ENCODE assay signal across 14 cellular contexts in the genomic region with DNA sequence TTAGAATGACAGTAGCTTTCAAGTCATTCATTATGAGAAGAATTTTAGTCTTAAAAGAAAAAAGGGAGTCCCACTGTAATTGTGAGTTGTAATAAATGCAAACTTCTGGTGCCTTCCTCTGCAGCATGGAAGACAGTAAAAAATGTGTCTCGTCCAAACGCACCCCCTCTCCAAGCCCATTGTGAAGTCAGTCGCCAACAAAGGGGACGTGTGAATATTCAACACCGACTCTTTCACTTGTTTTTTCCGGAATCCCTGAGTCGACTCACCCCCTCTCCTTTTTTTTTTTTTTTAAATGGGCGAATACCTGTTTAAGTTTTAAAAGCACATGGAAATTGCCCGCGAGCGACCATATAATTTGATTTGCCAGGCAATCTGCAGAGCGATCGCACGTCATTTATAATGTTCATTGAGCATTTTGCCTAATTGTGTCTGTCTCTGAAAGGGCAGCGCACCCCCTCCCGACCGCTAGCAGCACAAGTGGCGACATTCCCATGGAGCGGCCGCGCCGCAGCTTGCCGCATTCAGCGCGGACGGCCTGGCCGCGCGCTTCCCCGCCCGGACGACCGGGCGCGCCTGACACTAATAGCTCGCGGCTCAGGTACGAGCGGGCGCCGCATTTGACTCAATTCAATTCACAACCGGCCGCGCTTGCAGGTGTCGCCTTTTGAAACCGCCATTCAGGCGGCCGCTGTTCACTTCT. TPM values are rescaled to one million over a fixed set of nuclear protein-coding genes. Genes with fewer than 3 reads are reported as not detected.
DNase-seq lines count a peak whose midpoint lies in the region; ATAC-seq and TF ChIP-seq lines count a peak whose summit lies in the region.
"Had no signal": no experiment of that assay in that cellular context is flagged by ENCODE, and none has a peak within 500 bp of the region (broad histone marks: within the 10 kb centered on the region; RNA-seq: fewer than 3 reads in every experiment).

No MANE protein-coding gene starts in this region.

- 1% methylated on average over 28 to 48 of the region's 48 CpGs for WGBS in endodermal cell (ENCODE audit: insufficient coverage in 1 of 2, insufficient read length in 1 of 2), 2 experiments
- WGBS in esophagus squamous epithelium, 2 donors: 2 to 9% methylated on average over 14 to 16 of the region's 48 CpGs

- no peak overlapping the region for H2AFZ ChIP-seq in osteoblast (ENCODE audit: low read length)

- H3K27ac Mint-ChIP-seq in endodermal cell: no peak overlapping the region

- intact Hi-C loops in esophagus squamous epithelium (cut with DNase I): no loop called here

- peaks cover 97% of the 10 kb centered on the region for H3K27me3 Mint-ChIP-seq in endodermal cell (ENCODE audit: insufficient read depth)

- peaks cover 5% of the 10 kb centered on the region for H3K4me1 Mint-ChIP-seq in endodermal cell

- ATAC-seq in GM21737 (IDR thresholded peaks at IDR 0.05; ENCODE audit: unreplicated experiment): no peak

- no peak for TF ChIP-seq POLR2A in esophagus squamous epithelium (IDR thresholded peaks at IDR 0.05)

- no peaks in the 10 kb centered on the region for H4K20me1 ChIP-seq in osteoblast (ENCODE audit: insufficient read depth, low read length)

- DNase-seq in endodermal cell (peak; percentile 86), osteoblast (ENCODE audit: insufficient read length, low spot score, missing footprints) (peak; percentile 38), cerebellar nuclear complex (lab: John Stamatoyannopoulos, UW) (no peak), esophagus squamous epithelium (lab: John Stamatoyannopoulos, UW) (no peak)
- DNase-seq: adrenal gland, NCI-H446 treated with DMSO at 0.1 percent for 48 hours, RPMI8226, sigmoid colon, testis had no signal

- H3K4me1 ChIP-seq in ES-I3 (ENCODE audit: insufficient read depth, low read length) (no peaks in the 10 kb centered on the region; the same call in 1 of the 2 replicates), HUES6 (ENCODE audit: control insufficient read depth, insufficient read depth, low read length) (0 out of 2 replicates have a peak, but pooled peaks cover 11% of the 10 kb centered on the region), endodermal cell (ENCODE audit: control insufficient read depth, insufficient read depth, low read length) (no peaks in the 10 kb centered on the region), osteoblast (ENCODE audit: insufficient read depth, low read length) (no peaks in the 10 kb centered on the region), esophagus squamous epithelium (peaks cover 0 to 19% (median 8%) of the 10 kb centered on the region in 3 donors)
- H3K4me1 ChIP-seq: testis had no signal

- TF ChIP-seq CTCF in endodermal cell (conservative IDR thresholded peaks at IDR 0.05): no peak
- no peak for TF ChIP-seq CTCF in osteoblast (IDR thresholded peaks at IDR 0.05; ENCODE audit: extremely low read depth, low read depth, low read length)
- no peak for TF ChIP-seq CTCF in esophagus squamous epithelium (IDR thresholded peaks at IDR 0.05)

- H3K36me3 ChIP-seq in ES-I3 (ENCODE audit: insufficient read depth, low read length) (no peaks in the 10 kb centered on the region), HUES6 (ENCODE audit: control insufficient read depth, insufficient read depth, low read length) (no peaks in the 10 kb centered on the region), endodermal cell (ENCODE audit: control insufficient read depth, insufficient read depth, low read length) (no peaks in the 10 kb centered on the region), osteoblast (ENCODE audit: insufficient read depth, low read length) (no peaks in the 10 kb centered on the region), esophagus squamous epithelium (no peaks in the 10 kb centered on the region)
- H3K36me3 ChIP-seq: adrenal gland, sigmoid colon had no signal

- H3K9me3 Mint-ChIP-seq in endodermal cell: no peaks in the 10 kb centered on the region

- H3K9me3 ChIP-seq in ES-I3 (ENCODE audit: control insufficient read depth, insufficient read depth, low read length) (no peaks in the 10 kb centered on the region), HUES6 (ENCODE audit: control insufficient read depth, insufficient read depth, low read depth, low read length) (no peaks in the 10 kb centered on the region), endodermal cell (ENCODE audit: control insufficient read depth, low read length) (no peaks in the 10 kb centered on the region), osteoblast (ENCODE audit: low read depth, low read length) (no peaks in the 10 kb centered on the region), esophagus squamous epithelium (no peaks in the 10 kb centered on the region)
- H3K9me3 ChIP-seq: adrenal gland, sigmoid colon, testis had no signal

- H3K27me3 ChIP-seq in HUES6 (ENCODE audit: control insufficient read depth, insufficient read depth, low read length): peaks cover 99% of the 10 kb centered on the region
- peaks cover 100% of the 10 kb centered on the region for H3K27me3 ChIP-seq in endodermal cell (ENCODE audit: control insufficient read depth, insufficient read depth, low read length, poor library complexity, severe bottlenecking)
- H3K27me3 ChIP-seq in osteoblast (ENCODE audit: insufficient read depth, low read length): peaks cover 46% of the 10 kb centered on the region
- peaks cover 11 to 100% (median 20%) of the 10 kb centered on the region in 4 donors for H3K27me3 ChIP-seq in esophagus squamous epithelium
- H3K27me3 ChIP-seq: testis had no signal

- no peaks in the 10 kb centered on the region for H3K36me3 Mint-ChIP-seq in endodermal cell (ENCODE audit: low read depth)

- H3K79me2 ChIP-seq in osteoblast (ENCODE audit: insufficient read depth, low read length): no peaks in the 10 kb centered on the region

- H3K4me3 ChIP-seq in HUES6 (ENCODE audit: low read depth, low read length): peak overlapping the region; percentile 55
- peak overlapping the region; percentile 71 for H3K4me3 ChIP-seq in endodermal cell (ENCODE audit: low read length)
- H3K4me3 ChIP-seq in osteoblast (ENCODE audit: insufficient read depth, low read length): no peak overlapping the region
- H3K4me3 ChIP-seq in esophagus squamous epithelium: peak overlapping the region in 1 of 4 donors; percentile 12
- H3K4me3 ChIP-seq: adrenal gland, sigmoid colon had no signal

- H3K4me3 Mint-ChIP-seq in endodermal cell: peak overlapping the region; percentile 51

- H3K4me2 ChIP-seq in osteoblast (ENCODE audit: insufficient read depth, low read length): no peak overlapping the region

- peak overlapping the region; percentile 45; the same call in 1 of the 2 replicates for H3K9ac ChIP-seq in ES-I3 (ENCODE audit: low read depth, low read length)
- no peak overlapping the region for H3K9ac ChIP-seq in HUES6 (ENCODE audit: low read length)
- H3K9ac ChIP-seq in endodermal cell (ENCODE audit: extremely low read depth, low read length, poor library complexity, severe bottlenecking): no peak overlapping the region

- no peak overlapping the region for H3K27ac ChIP-seq in HUES6 (ENCODE audit: low read depth, low read length)
- no peak overlapping the region for H3K27ac ChIP-seq in endodermal cell (ENCODE audit: low read depth, low read length)
- no peak overlapping the region for H3K27ac ChIP-seq in osteoblast (ENCODE audit: low read depth, low read length)
- H3K27ac ChIP-seq in esophagus squamous epithelium: no peak overlapping the region
- H3K27ac ChIP-seq: adrenal gland, sigmoid colon, testis had no signal

RNA-seq across cellular contexts. Expression of a gene that starts 19.1 kb away (rescaled TPM):
- not detected for total RNA-seq in endodermal cell
- polyA plus RNA-seq in endodermal cell (2013, experiment 1 of 2): 8.0 TPM
- polyA plus RNA-seq in endodermal cell (2013, experiment 2 of 2): 5.5 TPM
- total RNA-seq in osteoblast: not detected in 2 replicates
- not detected for total RNA-seq in esophagus squamous epithelium
- total RNA-seq: adrenal gland, glomerular endothelial cell, LHCN-M2, sigmoid colon had no signal
- polyA plus RNA-seq: adrenal gland, sigmoid colon had no signal

Comparison
In these comparisons a context has a peak if more than half of its experiments do, and no peak if none do; other contexts are left out.
1. DNase-seq: peak in endodermal cell (single experiment) and osteoblast (single experiment); none in cerebellar nuclear complex (0 of 2) and esophagus squamous epithelium (single experiment).